10 cellular contexts compared by ENCODE assay signal in the genomic region with DNA sequence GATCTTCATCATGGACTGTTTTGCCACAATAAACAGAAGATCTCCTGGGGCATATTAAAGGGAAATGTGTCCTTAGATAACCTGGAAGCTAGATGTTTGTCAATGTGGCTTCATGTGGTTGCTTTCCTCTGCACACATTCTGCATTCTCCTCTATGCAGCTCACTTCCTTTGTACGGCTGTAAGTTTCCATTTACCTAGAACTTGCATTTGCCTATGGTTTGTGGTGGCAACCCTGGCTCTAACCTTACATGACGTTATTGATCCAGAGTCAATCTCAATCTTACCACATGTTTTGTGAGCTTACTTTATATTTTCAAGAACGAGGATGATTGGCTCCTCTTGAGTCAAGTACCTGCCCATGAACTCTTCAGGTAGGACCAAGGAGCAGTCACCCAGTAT.
DNase-seq lines count a peak whose midpoint lies in the region; ATAC-seq and TF ChIP-seq lines count a peak whose summit lies in the region.
"Had no signal": no experiment of that assay in that cellular context is flagged by ENCODE, and none has a peak within 500 bp of the region (broad histone marks: within the 10 kb centered on the region; RNA-seq: fewer than 3 reads in every experiment).

No MANE protein-coding gene starts in this region.

- H3K4me1 ChIP-seq in KMS-11 (ENCODE audit: low read depth, poor library complexity, severe bottlenecking) (peaks cover 66% of the 10 kb centered on the region), body of pancreas (no peaks in the 10 kb centered on the region), tibial artery (no peaks in the 10 kb centered on the region)

- peak overlapping the region; percentile 35 for H3K4me2 ChIP-seq in KMS-11

- ATAC-seq in HG02759 (IDR thresholded peaks at IDR 0.05; ENCODE audit: unreplicated experiment) (peak; percentile 56), body of pancreas (no peak)
- ATAC-seq in stimulated activated effector memory CD8-positive, alpha-beta T cell treated with anti-CD3 and anti-CD28 coated beads, Interleukin-12 subunit alpha, Interleukin-12 subunit beta, amount 100 ng/mL, for 72 hours = peak; percentile 48

- DNase-seq in DMS153 (lab: John Stamatoyannopoulos, UW) (peak; percentile 39), DMS153 treated with DMSO at 0.1 percent for 48 hours (lab: John Stamatoyannopoulos, UW; ENCODE audit: unreplicated experiment) (no peak), body of pancreas (no peak), tibial artery (no peak)
- no peak for DNase-seq in stimulated activated effector memory CD8-positive, alpha-beta T cell treated with anti-CD3 and anti-CD28 coated beads, Interleukin-12 subunit alpha, Interleukin-12 subunit beta, amount 100 ng/mL, for 72 hours (ENCODE audit: low spot score in 2 of 2)
- no peak for DNase-seq in effector CD8-positive, alpha-beta T cell (lab: John Stamatoyannopoulos, UW)

- peak overlapping the region; percentile 32 for H3K27ac ChIP-seq in KMS-11
- H3K27ac ChIP-seq in body of pancreas = no peak overlapping the region
- no peak overlapping the region for H3K27ac ChIP-seq in tibial artery
- H3K27ac ChIP-seq: 22Rv1 had no signal

- no peaks in the 10 kb centered on the region for H3K4me1 Mint-ChIP-seq in stimulated activated effector memory CD8-positive, alpha-beta T cell treated with anti-CD3 and anti-CD28 coated beads, Interleukin-12 subunit alpha, Interleukin-12 subunit beta, amount 100 ng/mL, for 72 hours

- H3K36me3 Mint-ChIP-seq in stimulated activated effector memory CD8-positive, alpha-beta T cell treated with anti-CD3 and anti-CD28 coated beads, Interleukin-12 subunit alpha, Interleukin-12 subunit beta, amount 100 ng/mL, for 72 hours = no peaks in the 10 kb centered on the region

- H3K9ac ChIP-seq in KMS-11 = no peak overlapping the region

- H3K4me3 Mint-ChIP-seq in stimulated activated effector memory CD8-positive, alpha-beta T cell treated with anti-CD3 and anti-CD28 coated beads, Interleukin-12 subunit alpha, Interleukin-12 subunit beta, amount 100 ng/mL, for 72 hours = no peak overlapping the region
- H3K4me3 Mint-ChIP-seq: dendritic cell treated with granulocyte-macrophage colony-stimulating factor and Interleukin-4, amounts not matched to agents 40 ng/mL and 50 ng/mL, for 4 days had no signal

- no peaks in the 10 kb centered on the region for H3K79me2 ChIP-seq in KMS-11 (ENCODE audit: insufficient read depth, low read depth)

- H3K27ac Mint-ChIP-seq in stimulated activated effector memory CD8-positive, alpha-beta T cell treated with anti-CD3 and anti-CD28 coated beads, Interleukin-12 subunit alpha, Interleukin-12 subunit beta, amount 100 ng/mL, for 72 hours = no peak overlapping the region
- H3K27ac Mint-ChIP-seq: dendritic cell treated with granulocyte-macrophage colony-stimulating factor and Interleukin-4, amounts not matched to agents 40 ng/mL and 50 ng/mL, for 4 days had no signal

- intact Hi-C loops in body of pancreas (cut with DNase I) = no loop called here
- intact Hi-C loops in tibial artery (cut with DNase I; ENCODE audit: low total_unique reads) = no loop called here

- H3K36me3 ChIP-seq in KMS-11 (ENCODE audit: insufficient read depth) = no peaks in the 10 kb centered on the region
- no peaks in the 10 kb centered on the region for H3K36me3 ChIP-seq in body of pancreas (replicated peaks in 1 of 2; ENCODE audit: insufficient read depth in 1 of 2, low read depth in 2 of 2)
- H3K36me3 ChIP-seq in tibial artery = no peaks in the 10 kb centered on the region

- no peak for TF ChIP-seq POLR2A in body of pancreas (IDR thresholded peaks at IDR 0.05)

- H3K9me3 ChIP-seq in body of pancreas = no peaks in the 10 kb centered on the region
- H3K9me3 ChIP-seq in tibial artery = no peaks in the 10 kb centered on the region

- no peak overlapping the region for H3K4me3 ChIP-seq in KMS-11 (IDR thresholded peaks at IDR 0.05; ENCODE audit: insufficient read depth, low read depth, low read length)
- no peak overlapping the region for H3K4me3 ChIP-seq in body of pancreas
- H3K4me3 ChIP-seq in tibial artery = no peak overlapping the region

- WGBS in body of pancreas, 2 donors = 38 to 59% methylated on average over 3 of the region's 3 CpGs

- H3K27me3 ChIP-seq in KMS-11 (ENCODE audit: insufficient read depth, low read depth) (no peaks in the 10 kb centered on the region), body of pancreas (no peaks in the 10 kb centered on the region), tibial artery (no peaks in the 10 kb centered on the region)

- H2AFZ ChIP-seq in KMS-11 (ENCODE audit: low read depth) = peak overlapping the region; percentile 20; the same call in 1 of the 2 replicates

- no peaks in the 10 kb centered on the region for H4K20me1 ChIP-seq in KMS-11 (ENCODE audit: insufficient read depth)

- no peaks in the 10 kb centered on the region for H3K9me3 Mint-ChIP-seq in stimulated activated effector memory CD8-positive, alpha-beta T cell treated with anti-CD3 and anti-CD28 coated beads, Interleukin-12 subunit alpha, Interleukin-12 subunit beta, amount 100 ng/mL, for 72 hours
- H3K9me3 Mint-ChIP-seq: dendritic cell treated with granulocyte-macrophage colony-stimulating factor and Interleukin-4, amounts not matched to agents 40 ng/mL and 50 ng/mL, for 4 days had no signal

- no peak for TF ChIP-seq CTCF in KMS-11 (conservative IDR thresholded peaks at IDR 0.05; ENCODE audit: low read depth, low read length)
- TF ChIP-seq CTCF in body of pancreas (IDR thresholded peaks at IDR 0.05) = no peak
- no peak for TF ChIP-seq CTCF in tibial artery (IDR thresholded peaks at IDR 0.05)
